Comparison of ENCODE assay signal across 1 cellular context in genomic region chr18:12009581-12010140, GRCh38.
TF ChIP-seq lines count a peak whose summit lies in the region.

No MANE protein-coding gene starts in this region.

TF ChIP-seq in HepG2, 621 proteins besides CTCF, POLR2A, EP300 and RAD21 (continued from another document):
- TF ChIP-seq FLYWCH1 (CRISPR knock-in tag; IDR thresholded peaks at IDR 0.05) (no peak), HMGA1 (CRISPR knock-in tag; conservative IDR thresholded peaks at IDR 0.05) (no peak), TFDP2 (CRISPR knock-in tag; IDR thresholded peaks at IDR 0.05) (no peak), RARA (CRISPR knock-in tag; IDR thresholded peaks at IDR 0.05) (no peak), ZMYM2 (CRISPR knock-in tag; IDR thresholded peaks at IDR 0.05) (no peak), ZUFSP (CRISPR knock-in tag; IDR thresholded peaks at IDR 0.05; ENCODE audit: borderline replicate concordance) (no peak)
